In the genomic region with DNA sequence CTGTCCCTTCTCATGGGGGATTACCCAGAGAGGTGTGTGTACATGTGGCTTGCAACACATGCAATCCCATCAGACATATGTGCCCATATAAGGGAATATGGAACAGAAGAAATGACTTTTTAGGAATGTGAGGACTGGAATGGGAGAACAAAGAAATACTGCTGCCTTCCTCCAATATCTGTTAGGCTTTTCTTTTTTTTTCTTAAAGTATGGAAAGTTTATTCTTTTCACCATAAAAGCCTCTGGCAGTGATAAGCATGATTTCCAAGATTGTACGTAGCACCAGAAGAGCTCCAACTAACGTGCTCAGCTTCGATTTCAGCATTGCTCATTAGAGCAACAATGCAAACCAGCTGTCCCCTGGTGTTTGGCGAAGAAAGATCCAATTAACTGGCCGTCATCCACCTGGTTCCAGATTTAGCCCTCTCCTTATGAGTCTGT, we compare ENCODE assay signal across 14 cellular contexts.
DNase-seq lines count a peak whose midpoint lies in the region; ATAC-seq and TF ChIP-seq lines count a peak whose summit lies in the region.
"Had no signal": no experiment of that assay in that cellular context is flagged by ENCODE, and none has a peak within 500 bp of the region (broad histone marks: within the 10 kb centered on the region; RNA-seq: fewer than 3 reads in every experiment).

No MANE protein-coding gene starts in this region.

- H3K79me1 ChIP-seq in IMR-90 (ENCODE audit: low read depth in 1 of 2, low read length in 2 of 2) = no peaks in the 10 kb centered on the region

- H3K4me3 ChIP-seq in IMR-90 (ENCODE audit: insufficient read depth, low read depth, low read length) = no peak overlapping the region
- H3K4me3 ChIP-seq: lung, pancreas had no signal

- H2AK5ac ChIP-seq in IMR-90 (ENCODE audit: low read depth, low read length) = no peak overlapping the region

- H3K4me1 ChIP-seq in IMR-90 (ENCODE audit: control insufficient read depth, insufficient read depth, low read length) = no peaks in the 10 kb centered on the region
- H3K4me1 ChIP-seq: pancreas had no signal

- H4K8ac ChIP-seq in IMR-90 (ENCODE audit: low read depth in 2 of 2, low read length in 2 of 2) = no peak overlapping the region

- H2AFZ ChIP-seq in IMR-90 (replicated peaks; ENCODE audit: low read length, poor library complexity) = no peak overlapping the region

- no peak overlapping the region for H3K14ac ChIP-seq in IMR-90 (replicated peaks; ENCODE audit: low read depth, low read length)

- no peak overlapping the region for H3K18ac ChIP-seq in IMR-90 (ENCODE audit: low read depth, low read length)

- H3K27ac Mint-ChIP-seq in stimulated activated effector memory CD8-positive, alpha-beta T cell treated with anti-CD3 and anti-CD28 coated beads, Interleukin-12 subunit alpha, Interleukin-12 subunit beta, amount 100 ng/mL, for 72 hours = no peak overlapping the region
- H3K27ac Mint-ChIP-seq: activated B cell treated with CpG ODN at 0.5 μM for 24 hours, B cell had no signal

- H2BK20ac ChIP-seq in IMR-90 (ENCODE audit: low read depth, low read length) = no peak overlapping the region

- H3K9ac ChIP-seq in IMR-90 (ENCODE audit: low read depth, low read length) = no peak overlapping the region

- no peak overlapping the region for H3K4me2 ChIP-seq in IMR-90 (ENCODE audit: low read depth, low read length)

- no peak overlapping the region for H3K4me3 Mint-ChIP-seq in stimulated activated effector memory CD8-positive, alpha-beta T cell treated with anti-CD3 and anti-CD28 coated beads, Interleukin-12 subunit alpha, Interleukin-12 subunit beta, amount 100 ng/mL, for 72 hours
- H3K4me3 Mint-ChIP-seq: activated B cell treated with CpG ODN at 0.5 μM for 24 hours, B cell had no signal

- H3K9me1 ChIP-seq in IMR-90 (ENCODE audit: insufficient read depth, low read length) = no peaks in the 10 kb centered on the region

- no peak overlapping the region for H2BK5ac ChIP-seq in IMR-90 (ENCODE audit: low read depth, low read length, poor library complexity, severe bottlenecking)

- H3K36me3 ChIP-seq in IMR-90 (ENCODE audit: control insufficient read depth, insufficient read depth, low read length) = no peaks in the 10 kb centered on the region
- H3K36me3 ChIP-seq: pancreas had no signal

- POLR2A ChIA-PET in IMR-90 (lab: Charles Lee; ENCODE audit: unreplicated experiment) = no interaction called here

- ATAC-seq in IMR-90 (ENCODE audit: low read depth) = no peak
- no peak for ATAC-seq in stimulated activated effector memory CD8-positive, alpha-beta T cell treated with anti-CD3 and anti-CD28 coated beads, Interleukin-12 subunit alpha, Interleukin-12 subunit beta, amount 100 ng/mL, for 72 hours
- ATAC-seq: pancreas had no signal

- dilution Hi-C loops in IMR-90 (cut with HindIII; ENCODE audit: low sequenced_read_pairs, unreplicated experiment) = no loop called here

- H3K23ac ChIP-seq in IMR-90 (ENCODE audit: low read depth, low read length) = no peak overlapping the region

- no peaks in the 10 kb centered on the region for H3K9me3 Mint-ChIP-seq in stimulated activated effector memory CD8-positive, alpha-beta T cell treated with anti-CD3 and anti-CD28 coated beads, Interleukin-12 subunit alpha, Interleukin-12 subunit beta, amount 100 ng/mL, for 72 hours
- H3K9me3 Mint-ChIP-seq: activated B cell treated with CpG ODN at 0.5 μM for 24 hours had no signal

- H4K91ac ChIP-seq in IMR-90 (ENCODE audit: insufficient read depth, low read depth, low read length) = no peak overlapping the region

- H4K5ac ChIP-seq in IMR-90 (ENCODE audit: low read depth, low read length) = no peak overlapping the region

- H3K9me3 ChIP-seq in IMR-90 (ENCODE audit: control insufficient read depth, insufficient read depth, low read length) = peaks cover 3% of the 10 kb centered on the region; the same call in 1 of the 2 replicates
- H3K9me3 ChIP-seq: pancreas had no signal

- TF ChIP-seq RAD21 in IMR-90 (IDR thresholded peaks at IDR 0.05; ENCODE audit: low read length) = no peak

- in situ Hi-C loops in IMR-90 (cut with MboI; ENCODE audit: low sequenced_read_pairs) = no loop called here

- CTCF ChIA-PET in IMR-90 (lab: Yijun Ruan, JAX) = no interaction called here

- no peak for TF ChIP-seq POLR2A in IMR-90 (IDR thresholded peaks at IDR 0.05; ENCODE audit: low read depth, low read length)

- H3K36me3 Mint-ChIP-seq in stimulated activated effector memory CD8-positive, alpha-beta T cell treated with anti-CD3 and anti-CD28 coated beads, Interleukin-12 subunit alpha, Interleukin-12 subunit beta, amount 100 ng/mL, for 72 hours = no peaks in the 10 kb centered on the region

- H2AK9ac ChIP-seq in IMR-90 (replicated peaks; ENCODE audit: low read depth, low read length, poor library complexity) = no peak overlapping the region

- H3K4me1 Mint-ChIP-seq in stimulated activated effector memory CD8-positive, alpha-beta T cell treated with anti-CD3 and anti-CD28 coated beads, Interleukin-12 subunit alpha, Interleukin-12 subunit beta, amount 100 ng/mL, for 72 hours = no peaks in the 10 kb centered on the region
- H3K4me1 Mint-ChIP-seq: activated B cell treated with CpG ODN at 0.5 μM for 24 hours, B cell had no signal

- no TSS peak for BruUV-seq in IMR-90 (replicated peaks; lab: Mats Ljungman, UMichigan)

- H3K27me3 ChIP-seq in IMR-90 (ENCODE audit: control insufficient read depth, insufficient read depth, low read length) = no peaks in the 10 kb centered on the region
- H3K27me3 ChIP-seq: pancreas had no signal

- peak; percentile 9 for DNase-seq in COR-L47 (lab: John Stamatoyannopoulos, UW)
- DNase-seq in IMR-90 = peak; percentile 10
- DNase-seq in SHP77 (lab: John Stamatoyannopoulos, UW) = peak; percentile 79 to 84
- peak; percentile 19 for DNase-seq in iris pigment epithelial cell (ENCODE audit: low read depth)
- DNase-seq in SIG-M5 treated with dmso at 0.1 percent for 504 hours (lab: John Stamatoyannopoulos, UW; ENCODE audit: unreplicated experiment) = no peak
- DNase-seq in stimulated activated naive CD4-positive, alpha-beta T cell (lab: John Stamatoyannopoulos, UW) = no peak
- no peak for DNase-seq in stimulated activated effector memory CD8-positive, alpha-beta T cell treated with anti-CD3 and anti-CD28 coated beads, Interleukin-12 subunit alpha, Interleukin-12 subunit beta, amount 100 ng/mL, for 72 hours (ENCODE audit: low spot score in 2 of 2)
- no peak for DNase-seq in activated CD4-positive, alpha-beta T cell treated with anti-CD3 and anti-CD28 coated beads for 1 hour
- DNase-seq: activated B cell treated with CpG ODN at 0.5 μM for 24 hours; amniotic stem cell; pancreas; stimulated activated naive CD4-positive, alpha-beta T cell treated with Interleukin-2 at 50 U/mL for 16 hours had no signal

- H4K20me1 ChIP-seq in IMR-90 (ENCODE audit: insufficient read depth, low read length) = no peaks in the 10 kb centered on the region

- TF ChIP-seq CTCF in IMR-90 (conservative IDR thresholded peaks at IDR 0.05; ENCODE audit: low read depth, low read length) = no peak

- no peak overlapping the region for H3K4ac ChIP-seq in IMR-90 (ENCODE audit: low read depth, low read length)

- no peak overlapping the region for H2BK120ac ChIP-seq in IMR-90 (ENCODE audit: low read depth, low read length)

- H3K27ac ChIP-seq in IMR-90 (ENCODE audit: insufficient read depth, low read length) = no peak overlapping the region
- H3K27ac ChIP-seq: pancreas had no signal

- intact Hi-C loops in IMR-90 (cut with micrococcal nuclease) = no loop called here

- no peak overlapping the region for H3K56ac ChIP-seq in IMR-90 (ENCODE audit: extremely low read depth, insufficient read depth, low read length)

- 10% methylated on average over 2 of the region's 5 CpGs; no CpG with 5 or more reads in 1 of the 2 experiments for WGBS in IMR-90 (ENCODE audit: extremely low coverage in 2 of 2, insufficient read length in 1 of 2), 2 experiments

- no peak overlapping the region for H2BK15ac ChIP-seq in IMR-90 (ENCODE audit: low read depth, low read length)

TF ChIP-seq in IMR-90, 13 proteins besides CTCF, POLR2A, EP300 and RAD21:
- TF ChIP-seq USF2 (IDR thresholded peaks at IDR 0.05; ENCODE audit: low read depth, low read length) = no peak
- no peak for TF ChIP-seq RFX5 (IDR thresholded peaks at IDR 0.05; ENCODE audit: low read depth, low read length)
- no peak for TF ChIP-seq MXI1 (IDR thresholded peaks at IDR 0.05; ENCODE audit: borderline replicate concordance, low read depth, low read length)
- TF ChIP-seq BHLHE40 (IDR thresholded peaks at IDR 0.05; ENCODE audit: low read depth, low read length) = no peak
- TF ChIP-seq NFE2L2 (IDR thresholded peaks at IDR 0.05; ENCODE audit: low read depth, low read length) = no peak
- TF ChIP-seq FOS (IDR thresholded peaks at IDR 0.05; ENCODE audit: low read depth, low read length) = no peak
- no peak for TF ChIP-seq SMC3 (IDR thresholded peaks at IDR 0.05; ENCODE audit: low read depth, low read length)
- no peak for TF ChIP-seq CHD1 (IDR thresholded peaks at IDR 0.05; ENCODE audit: low read depth, low read length)
- TF ChIP-seq RCOR1 (IDR thresholded peaks at IDR 0.05; ENCODE audit: insufficient replicate concordance, low read length) = no peak
- no peak for TF ChIP-seq CEBPB (IDR thresholded peaks at IDR 0.05; ENCODE audit: low read depth, low read length)
- TF ChIP-seq ELK1 (IDR thresholded peaks at IDR 0.05; ENCODE audit: borderline replicate concordance, low read depth, low read length) = no peak
- no peak for TF ChIP-seq MAZ (IDR thresholded peaks at IDR 0.05; ENCODE audit: borderline replicate concordance, low read depth, low read length)

Comparison
In these comparisons a context has a peak if more than half of its experiments do, and no peak if none do; other contexts are left out.
1. DNase-seq: peak in COR-L47 (single experiment), IMR-90 (single experiment), SHP77 (2 of 2) and iris pigment epithelial cell (single experiment); none in SIG-M5 treated with dmso at 0.1 percent for 504 hours (single experiment), stimulated activated naive CD4-positive, alpha-beta T cell (0 of 6), stimulated activated effector memory CD8-positive, alpha-beta T cell treated with anti-CD3 and anti-CD28 coated beads, Interleukin-12 subunit alpha, Interleukin-12 subunit beta, amount 100 ng/mL, for 72 hours (0 of 2) and activated CD4-positive, alpha-beta T cell treated with anti-CD3 and anti-CD28 coated beads for 1 hour (single experiment).